Comparison of ENCODE assay signal across 7 cellular contexts in genomic region chr10:132728741-132729140, GRCh38. TPM values are rescaled to one million over a fixed set of nuclear protein-coding genes. Genes with fewer than 3 reads are reported as not detected.
"Had no signal": no experiment of that assay in that cellular context is flagged by ENCODE, and none has a peak within 500 bp of the region (broad histone marks: within the 10 kb centered on the region; RNA-seq: fewer than 3 reads in every experiment).

No MANE protein-coding gene starts in this region.

- H3K4me1 Mint-ChIP-seq: GM23338, H9 had no signal

- DNase-seq: H9, HCEC 1CT, IMR-90 had no signal

- H3K4me3 ChIP-seq: GM23338, K562 had no signal

- H3K9me3 Mint-ChIP-seq: GM23338, H9 had no signal

- H3K27ac Mint-ChIP-seq: H9 had no signal

- H3K4me3 Mint-ChIP-seq: GM23338, H9 had no signal

- H2AFZ ChIP-seq: GM23338 had no signal

- H3K4me2 ChIP-seq: GM23338 had no signal

- ATAC-seq: GM23338, K562 had no signal

RNA-seq across cellular contexts. Expression of gene NKX6-2, which starts 57.2 kb away (rescaled TPM):
- total RNA-seq: H1, HT-29, IMR-90, K562 had no signal
- polyA plus RNA-seq: IMR-90 had no signal
